Comparison of ENCODE assay signal across 1 cellular context in the genomic region with DNA sequence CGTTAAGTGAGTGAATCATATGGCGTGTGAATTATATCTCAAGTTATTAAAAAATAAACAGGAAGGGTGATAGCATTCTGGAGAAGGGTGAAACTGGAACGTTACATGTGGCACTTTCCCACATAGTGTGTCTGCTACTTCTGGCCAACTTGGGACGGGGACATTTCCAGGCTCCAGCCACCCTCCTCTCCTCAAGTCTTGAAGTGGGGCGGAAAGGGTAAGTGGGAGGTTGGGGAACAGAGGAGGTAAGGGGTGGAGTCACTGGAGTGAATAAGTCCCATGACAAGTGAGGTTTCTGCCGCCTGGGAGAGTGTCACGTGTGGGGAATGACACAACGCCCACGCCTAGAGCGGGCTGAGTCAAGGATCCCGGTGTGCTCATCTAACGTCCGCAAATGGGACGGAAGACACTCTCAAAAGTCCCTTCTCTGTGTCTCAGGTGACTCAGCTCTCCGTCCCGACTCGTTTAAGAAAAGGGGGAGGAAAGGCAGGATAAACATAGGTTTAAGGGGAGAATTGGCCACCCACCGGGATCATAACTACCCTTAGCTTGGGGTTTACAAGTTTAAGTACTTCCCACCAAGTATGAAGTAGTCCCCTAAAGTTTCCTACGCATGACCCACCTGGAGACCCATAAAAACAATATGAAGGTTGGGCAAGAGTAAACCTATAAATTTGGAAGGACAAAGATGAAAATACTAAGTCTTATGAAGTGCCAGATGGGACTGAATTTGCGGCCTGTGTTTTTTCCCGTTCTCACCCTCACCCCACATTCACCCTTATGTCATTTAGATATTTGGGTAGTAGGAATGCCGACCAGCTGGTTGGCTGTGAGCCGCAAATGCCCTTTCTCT.
TF ChIP-seq lines count a peak whose summit lies in the region.

No MANE protein-coding gene starts in this region.

TF ChIP-seq in WTC11, 78 proteins besides CTCF, POLR2A, EP300 and RAD21 (continued from another document):
- TF ChIP-seq, protein P1, sequence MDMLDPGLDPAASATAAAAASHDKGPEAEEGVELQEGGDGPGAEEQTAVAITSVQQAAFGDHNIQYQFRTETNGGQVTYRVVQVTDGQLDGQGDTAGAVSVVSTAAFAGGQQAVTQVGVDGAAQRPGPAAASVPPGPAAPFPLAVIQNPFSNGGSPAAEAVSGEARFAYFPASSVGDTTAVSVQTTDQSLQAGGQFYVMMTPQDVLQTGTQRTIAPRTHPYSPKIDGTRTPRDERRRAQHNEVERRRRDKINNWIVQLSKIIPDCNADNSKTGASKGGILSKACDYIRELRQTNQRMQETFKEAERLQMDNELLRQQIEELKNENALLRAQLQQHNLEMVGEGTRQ (CRISPR knock-in tag; IDR thresholded peaks at IDR 0.05), result peak; percentile 86
- no peak for TF ChIP-seq GABPB1 (CRISPR knock-in tag; IDR thresholded peaks at IDR 0.05)
- TF ChIP-seq TEAD1 (CRISPR knock-in tag; IDR thresholded peaks at IDR 0.05), result 0 out of 2 replicates have a peak, but pooled peaks have one; percentile 29
- TF ChIP-seq CBFB (CRISPR knock-in tag; IDR thresholded peaks at IDR 0.05; ENCODE audit: low read depth), result no peak
- TF ChIP-seq ETV6 (CRISPR knock-in tag; IDR thresholded peaks at IDR 0.05), result peak; percentile 34; the same call in 1 of the 2 replicates
- peak; percentile 59; the same call in 1 of the 2 replicates for TF ChIP-seq FOXK1 (CRISPR knock-in tag; IDR thresholded peaks at IDR 0.05)
- no peak for TF ChIP-seq GTF2I (CRISPR knock-in tag; conservative IDR thresholded peaks at IDR 0.05)
- TF ChIP-seq NR3C1 (CRISPR knock-in tag; conservative IDR thresholded peaks at IDR 0.05; ENCODE audit: low read depth), result no peak
- TF ChIP-seq, protein P2, sequence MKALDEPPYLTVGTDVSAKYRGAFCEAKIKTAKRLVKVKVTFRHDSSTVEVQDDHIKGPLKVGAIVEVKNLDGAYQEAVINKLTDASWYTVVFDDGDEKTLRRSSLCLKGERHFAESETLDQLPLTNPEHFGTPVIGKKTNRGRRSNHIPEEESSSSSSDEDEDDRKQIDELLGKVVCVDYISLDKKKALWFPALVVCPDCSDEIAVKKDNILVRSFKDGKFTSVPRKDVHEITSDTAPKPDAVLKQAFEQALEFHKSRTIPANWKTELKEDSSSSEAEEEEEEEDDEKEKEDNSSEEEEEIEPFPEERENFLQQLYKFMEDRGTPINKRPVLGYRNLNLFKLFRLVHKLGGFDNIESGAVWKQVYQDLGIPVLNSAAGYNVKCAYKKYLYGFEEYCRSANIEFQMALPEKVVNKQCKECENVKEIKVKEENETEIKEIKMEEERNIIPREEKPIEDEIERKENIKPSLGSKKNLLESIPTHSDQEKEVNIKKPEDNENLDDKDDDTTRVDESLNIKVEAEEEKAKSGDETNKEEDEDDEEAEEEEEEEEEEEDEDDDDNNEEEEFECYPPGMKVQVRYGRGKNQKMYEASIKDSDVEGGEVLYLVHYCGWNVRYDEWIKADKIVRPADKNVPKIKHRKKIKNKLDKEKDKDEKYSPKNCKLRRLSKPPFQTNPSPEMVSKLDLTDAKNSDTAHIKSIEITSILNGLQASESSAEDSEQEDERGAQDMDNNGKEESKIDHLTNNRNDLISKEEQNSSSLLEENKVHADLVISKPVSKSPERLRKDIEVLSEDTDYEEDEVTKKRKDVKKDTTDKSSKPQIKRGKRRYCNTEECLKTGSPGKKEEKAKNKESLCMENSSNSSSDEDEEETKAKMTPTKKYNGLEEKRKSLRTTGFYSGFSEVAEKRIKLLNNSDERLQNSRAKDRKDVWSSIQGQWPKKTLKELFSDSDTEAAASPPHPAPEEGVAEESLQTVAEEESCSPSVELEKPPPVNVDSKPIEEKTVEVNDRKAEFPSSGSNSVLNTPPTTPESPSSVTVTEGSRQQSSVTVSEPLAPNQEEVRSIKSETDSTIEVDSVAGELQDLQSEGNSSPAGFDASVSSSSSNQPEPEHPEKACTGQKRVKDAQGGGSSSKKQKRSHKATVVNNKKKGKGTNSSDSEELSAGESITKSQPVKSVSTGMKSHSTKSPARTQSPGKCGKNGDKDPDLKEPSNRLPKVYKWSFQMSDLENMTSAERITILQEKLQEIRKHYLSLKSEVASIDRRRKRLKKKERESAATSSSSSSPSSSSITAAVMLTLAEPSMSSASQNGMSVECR (CRISPR knock-in tag; IDR thresholded peaks at IDR 0.05; ENCODE audit: borderline replicate concordance), result peak; percentile 60; the same call in 1 of the 2 replicates
- TF ChIP-seq, protein P3, sequence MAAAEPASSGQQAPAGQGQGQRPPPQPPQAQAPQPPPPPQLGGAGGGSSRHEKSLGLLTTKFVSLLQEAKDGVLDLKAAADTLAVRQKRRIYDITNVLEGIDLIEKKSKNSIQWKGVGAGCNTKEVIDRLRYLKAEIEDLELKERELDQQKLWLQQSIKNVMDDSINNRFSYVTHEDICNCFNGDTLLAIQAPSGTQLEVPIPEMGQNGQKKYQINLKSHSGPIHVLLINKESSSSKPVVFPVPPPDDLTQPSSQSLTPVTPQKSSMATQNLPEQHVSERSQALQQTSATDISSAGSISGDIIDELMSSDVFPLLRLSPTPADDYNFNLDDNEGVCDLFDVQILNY (CRISPR knock-in tag; IDR thresholded peaks at IDR 0.05), result no peak
- TF ChIP-seq OVOL2 (CRISPR knock-in tag; IDR thresholded peaks at IDR 0.05; ENCODE audit: borderline replicate concordance), result no peak
- TF ChIP-seq, protein P4, sequence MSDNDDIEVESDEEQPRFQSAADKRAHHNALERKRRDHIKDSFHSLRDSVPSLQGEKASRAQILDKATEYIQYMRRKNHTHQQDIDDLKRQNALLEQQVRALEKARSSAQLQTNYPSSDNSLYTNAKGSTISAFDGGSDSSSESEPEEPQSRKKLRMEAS (CRISPR knock-in tag; IDR thresholded peaks at IDR 0.05), result peak; percentile 49; the same call in 1 of the 2 replicates
- TF ChIP-seq, protein P5, sequence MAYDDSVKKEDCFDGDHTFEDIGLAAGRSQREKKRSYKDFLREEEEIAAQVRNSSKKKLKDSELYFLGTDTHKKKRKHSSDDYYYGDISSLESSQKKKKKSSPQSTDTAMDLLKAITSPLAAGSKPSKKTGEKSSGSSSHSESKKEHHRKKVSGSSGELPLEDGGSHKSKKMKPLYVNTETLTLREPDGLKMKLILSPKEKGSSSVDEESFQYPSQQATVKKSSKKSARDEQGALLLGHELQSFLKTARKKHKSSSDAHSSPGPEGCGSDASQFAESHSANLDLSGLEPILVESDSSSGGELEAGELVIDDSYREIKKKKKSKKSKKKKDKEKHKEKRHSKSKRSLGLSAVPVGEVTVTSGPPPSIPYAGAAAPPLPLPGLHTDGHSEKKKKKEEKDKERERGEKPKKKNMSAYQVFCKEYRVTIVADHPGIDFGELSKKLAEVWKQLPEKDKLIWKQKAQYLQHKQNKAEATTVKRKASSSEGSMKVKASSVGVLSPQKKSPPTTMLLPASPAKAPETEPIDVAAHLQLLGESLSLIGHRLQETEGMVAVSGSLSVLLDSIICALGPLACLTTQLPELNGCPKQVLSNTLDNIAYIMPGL (CRISPR knock-in tag; IDR thresholded peaks at IDR 0.05), result 0 out of 2 replicates have a peak, but pooled peaks have one; percentile 1
- TF ChIP-seq ZNF317 (CRISPR knock-in tag; IDR thresholded peaks at IDR 0.05; ENCODE audit: borderline replicate concordance, low read depth), result no peak
- no peak for TF ChIP-seq SOX15 (CRISPR knock-in tag; IDR thresholded peaks at IDR 0.05)
- TF ChIP-seq ELF4 (CRISPR knock-in tag; IDR thresholded peaks at IDR 0.05; ENCODE audit: low read depth), result no peak
